Comparison of ENCODE assay signal across 1 cellular context in the genomic region with DNA sequence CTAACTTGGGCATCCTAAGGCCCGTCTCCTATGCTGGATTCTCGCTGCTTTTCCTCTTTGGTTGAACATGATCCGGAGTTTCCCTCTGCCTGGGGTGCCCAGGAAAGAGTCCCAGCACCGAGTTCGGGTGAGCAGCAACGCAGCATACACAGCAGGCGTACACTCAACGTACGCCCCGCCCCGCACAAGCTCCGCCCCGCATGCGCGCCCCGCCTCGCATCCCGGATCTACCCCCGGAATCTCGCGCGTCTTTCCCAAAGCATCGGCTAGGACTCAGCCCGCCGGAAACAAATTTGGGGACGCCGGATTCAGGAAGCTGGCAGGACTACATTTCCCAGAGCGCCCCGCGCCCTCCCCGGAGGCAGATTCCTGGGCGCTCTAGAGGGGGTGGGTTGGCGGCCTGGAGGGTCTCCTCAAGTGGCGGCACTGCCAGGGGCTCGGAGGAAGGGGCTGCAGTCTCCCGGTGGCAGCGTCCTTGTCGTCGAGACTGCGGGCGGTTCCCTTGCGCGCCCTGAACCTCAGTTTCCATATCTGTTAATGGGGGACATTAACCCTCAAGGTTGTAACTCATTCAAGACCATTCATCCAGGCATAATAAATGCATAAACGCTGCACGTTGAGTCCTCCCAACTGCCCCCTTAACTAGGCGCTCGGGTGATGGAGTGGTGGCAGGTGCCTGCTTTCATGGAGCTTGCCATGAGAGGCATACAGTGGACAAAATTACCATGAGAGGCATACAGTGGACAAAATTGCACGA.
TF ChIP-seq lines count a peak whose summit lies in the region.

No MANE protein-coding gene starts in this region.

TF ChIP-seq in HepG2, 621 proteins besides CTCF, POLR2A, EP300 and RAD21 (continued from another document and continues in another):
- TF ChIP-seq, protein P1, sequence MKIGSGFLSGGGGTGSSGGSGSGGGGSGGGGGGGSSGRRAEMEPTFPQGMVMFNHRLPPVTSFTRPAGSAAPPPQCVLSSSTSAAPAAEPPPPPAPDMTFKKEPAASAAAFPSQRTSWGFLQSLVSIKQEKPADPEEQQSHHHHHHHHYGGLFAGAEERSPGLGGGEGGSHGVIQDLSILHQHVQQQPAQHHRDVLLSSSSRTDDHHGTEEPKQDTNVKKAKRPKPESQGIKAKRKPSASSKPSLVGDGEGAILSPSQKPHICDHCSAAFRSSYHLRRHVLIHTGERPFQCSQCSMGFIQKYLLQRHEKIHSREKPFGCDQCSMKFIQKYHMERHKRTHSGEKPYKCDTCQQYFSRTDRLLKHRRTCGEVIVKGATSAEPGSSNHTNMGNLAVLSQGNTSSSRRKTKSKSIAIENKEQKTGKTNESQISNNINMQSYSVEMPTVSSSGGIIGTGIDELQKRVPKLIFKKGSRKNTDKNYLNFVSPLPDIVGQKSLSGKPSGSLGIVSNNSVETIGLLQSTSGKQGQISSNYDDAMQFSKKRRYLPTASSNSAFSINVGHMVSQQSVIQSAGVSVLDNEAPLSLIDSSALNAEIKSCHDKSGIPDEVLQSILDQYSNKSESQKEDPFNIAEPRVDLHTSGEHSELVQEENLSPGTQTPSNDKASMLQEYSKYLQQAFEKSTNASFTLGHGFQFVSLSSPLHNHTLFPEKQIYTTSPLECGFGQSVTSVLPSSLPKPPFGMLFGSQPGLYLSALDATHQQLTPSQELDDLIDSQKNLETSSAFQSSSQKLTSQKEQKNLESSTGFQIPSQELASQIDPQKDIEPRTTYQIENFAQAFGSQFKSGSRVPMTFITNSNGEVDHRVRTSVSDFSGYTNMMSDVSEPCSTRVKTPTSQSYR (CRISPR knock-in tag; IDR thresholded peaks at IDR 0.05; ENCODE audit: borderline replicate concordance): no peak; the same call in 1 of the 2 replicates
- TF ChIP-seq, protein P2, sequence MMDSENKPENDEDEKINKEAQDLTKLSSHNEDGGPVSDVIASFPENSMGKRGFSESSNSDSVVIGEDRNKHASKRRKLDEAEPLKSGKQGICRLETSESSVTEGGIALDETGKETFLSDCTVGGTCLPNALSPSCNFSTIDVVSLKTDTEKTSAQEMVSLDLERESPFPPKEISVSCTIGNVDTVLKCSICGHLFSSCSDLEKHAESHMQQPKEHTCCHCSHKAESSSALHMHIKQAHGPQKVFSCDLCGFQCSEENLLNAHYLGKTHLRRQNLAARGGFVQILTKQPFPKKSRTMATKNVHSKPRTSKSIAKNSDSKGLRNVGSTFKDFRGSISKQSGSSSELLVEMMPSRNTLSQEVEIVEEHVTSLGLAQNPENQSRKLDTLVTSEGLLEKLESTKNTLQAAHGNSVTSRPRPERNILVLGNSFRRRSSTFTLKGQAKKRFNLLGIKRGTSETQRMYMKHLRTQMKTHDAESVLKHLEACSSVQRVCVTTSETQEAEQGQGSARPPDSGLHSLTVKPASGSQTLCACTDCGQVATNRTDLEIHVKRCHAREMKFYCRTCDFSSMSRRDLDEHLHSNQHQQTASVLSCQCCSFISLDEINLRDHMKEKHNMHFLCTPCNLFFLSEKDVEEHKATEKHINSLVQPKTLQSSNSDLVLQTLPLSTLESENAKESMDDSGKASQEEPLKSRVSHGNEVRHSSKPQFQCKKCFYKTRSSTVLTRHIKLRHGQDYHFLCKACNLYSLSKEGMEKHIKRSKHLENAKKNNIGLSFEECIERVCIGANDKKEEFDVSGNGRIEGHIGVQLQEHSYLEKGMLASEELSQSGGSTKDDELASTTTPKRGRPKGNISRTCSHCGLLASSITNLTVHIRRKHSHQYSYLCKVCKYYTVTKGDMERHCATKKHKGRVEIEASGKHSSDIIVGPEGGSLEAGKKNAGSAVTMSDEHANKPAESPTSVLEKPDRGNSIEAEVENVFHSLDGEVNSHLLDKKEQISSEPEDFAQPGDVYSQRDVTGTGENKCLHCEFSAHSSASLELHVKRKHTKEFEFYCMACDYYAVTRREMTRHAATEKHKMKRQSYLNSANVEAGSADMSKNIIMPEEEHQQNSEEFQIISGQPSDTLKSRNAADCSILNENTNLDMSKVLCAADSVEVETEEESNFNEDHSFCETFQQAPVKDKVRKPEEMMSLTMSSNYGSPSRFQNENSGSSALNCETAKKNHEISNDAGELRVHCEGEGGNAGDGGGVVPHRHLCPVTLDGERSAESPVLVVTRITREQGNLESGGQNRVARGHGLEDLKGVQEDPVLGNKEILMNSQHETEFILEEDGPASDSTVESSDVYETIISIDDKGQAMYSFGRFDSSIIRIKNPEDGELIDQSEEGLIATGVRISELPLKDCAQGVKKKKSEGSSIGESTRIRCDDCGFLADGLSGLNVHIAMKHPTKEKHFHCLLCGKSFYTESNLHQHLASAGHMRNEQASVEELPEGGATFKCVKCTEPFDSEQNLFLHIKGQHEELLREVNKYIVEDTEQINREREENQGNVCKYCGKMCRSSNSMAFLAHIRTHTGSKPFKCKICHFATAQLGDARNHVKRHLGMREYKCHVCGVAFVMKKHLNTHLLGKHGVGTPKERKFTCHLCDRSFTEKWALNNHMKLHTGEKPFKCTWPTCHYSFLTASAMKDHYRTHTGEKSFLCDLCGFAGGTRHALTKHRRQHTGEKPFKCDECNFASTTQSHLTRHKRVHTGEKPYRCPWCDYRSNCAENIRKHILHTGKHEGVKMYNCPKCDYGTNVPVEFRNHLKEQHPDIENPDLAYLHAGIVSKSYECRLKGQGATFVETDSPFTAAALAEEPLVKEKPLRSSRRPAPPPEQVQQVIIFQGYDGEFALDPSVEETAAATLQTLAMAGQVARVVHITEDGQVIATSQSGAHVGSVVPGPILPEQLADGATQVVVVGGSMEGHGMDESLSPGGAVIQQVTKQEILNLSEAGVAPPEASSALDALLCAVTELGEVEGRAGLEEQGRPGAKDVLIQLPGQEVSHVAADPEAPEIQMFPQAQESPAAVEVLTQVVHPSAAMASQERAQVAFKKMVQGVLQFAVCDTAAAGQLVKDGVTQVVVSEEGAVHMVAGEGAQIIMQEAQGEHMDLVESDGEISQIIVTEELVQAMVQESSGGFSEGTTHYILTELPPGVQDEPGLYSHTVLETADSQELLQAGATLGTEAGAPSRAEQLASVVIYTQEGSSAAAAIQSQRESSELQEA (CRISPR knock-in tag; IDR thresholded peaks at IDR 0.05; ENCODE audit: not compliant biosample characterization): peak; percentile 2
- TF ChIP-seq, protein P3, sequence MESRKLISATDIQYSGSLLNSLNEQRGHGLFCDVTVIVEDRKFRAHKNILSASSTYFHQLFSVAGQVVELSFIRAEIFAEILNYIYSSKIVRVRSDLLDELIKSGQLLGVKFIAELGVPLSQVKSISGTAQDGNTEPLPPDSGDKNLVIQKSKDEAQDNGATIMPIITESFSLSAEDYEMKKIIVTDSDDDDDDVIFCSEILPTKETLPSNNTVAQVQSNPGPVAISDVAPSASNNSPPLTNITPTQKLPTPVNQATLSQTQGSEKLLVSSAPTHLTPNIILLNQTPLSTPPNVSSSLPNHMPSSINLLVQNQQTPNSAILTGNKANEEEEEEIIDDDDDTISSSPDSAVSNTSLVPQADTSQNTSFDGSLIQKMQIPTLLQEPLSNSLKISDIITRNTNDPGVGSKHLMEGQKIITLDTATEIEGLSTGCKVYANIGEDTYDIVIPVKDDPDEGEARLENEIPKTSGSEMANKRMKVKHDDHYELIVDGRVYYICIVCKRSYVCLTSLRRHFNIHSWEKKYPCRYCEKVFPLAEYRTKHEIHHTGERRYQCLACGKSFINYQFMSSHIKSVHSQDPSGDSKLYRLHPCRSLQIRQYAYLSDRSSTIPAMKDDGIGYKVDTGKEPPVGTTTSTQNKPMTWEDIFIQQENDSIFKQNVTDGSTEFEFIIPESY (CRISPR knock-in tag; IDR thresholded peaks at IDR 0.05): no peak
- TF ChIP-seq CHD2 (IDR thresholded peaks at IDR 0.05; ENCODE audit: low read depth, low read length): peak; percentile 95
- no peak for TF ChIP-seq NAIF1 (CRISPR knock-in tag; IDR thresholded peaks at IDR 0.05; ENCODE audit: borderline replicate concordance)
- TF ChIP-seq SNRNP70 (IDR thresholded peaks at IDR 0.05; ENCODE audit: low read depth, low read length): no peak
- TF ChIP-seq ZNF143 (CRISPR knock-in tag; IDR thresholded peaks at IDR 0.05): peak; percentile 96
- 0 out of 2 replicates have a peak, but pooled peaks have one; percentile 10 for TF ChIP-seq CEBPG (CRISPR knock-in tag; IDR thresholded peaks at IDR 0.05)
- TF ChIP-seq DNMT1 (CRISPR knock-in tag; IDR thresholded peaks at IDR 0.05): no peak
- no peak for TF ChIP-seq ATF7 (IDR thresholded peaks at IDR 0.05)
- no peak for TF ChIP-seq ATF7 (CRISPR knock-in tag; IDR thresholded peaks at IDR 0.05)
- no peak for TF ChIP-seq AGO2 (optimal IDR thresholded peaks at IDR 0.05; ENCODE audit: low read depth, low read length)
- TF ChIP-seq KDM6A (CRISPR knock-in tag; IDR thresholded peaks at IDR 0.05; ENCODE audit: low read depth): no peak
- no peak for TF ChIP-seq NFE2L1 (CRISPR knock-in tag; IDR thresholded peaks at IDR 0.05; ENCODE audit: borderline replicate concordance)
- peak; percentile 16; the same call in 1 of the 2 replicates for TF ChIP-seq ZNF12 (CRISPR knock-in tag; IDR thresholded peaks at IDR 0.05)
- TF ChIP-seq GATAD1 (CRISPR knock-in tag; IDR thresholded peaks at IDR 0.05): peak; percentile 75
- no peak for TF ChIP-seq PAX8 (CRISPR knock-in tag; IDR thresholded peaks at IDR 0.05; ENCODE audit: borderline replicate concordance)
- no peak for TF ChIP-seq ZNF670 (CRISPR knock-in tag; IDR thresholded peaks at IDR 0.05; ENCODE audit: borderline replicate concordance)
- TF ChIP-seq PHF8 (CRISPR knock-in tag; IDR thresholded peaks at IDR 0.05): peak; percentile 72
- TF ChIP-seq ZBTB38 (CRISPR knock-in tag; IDR thresholded peaks at IDR 0.05): peak; percentile 54; the same call in 1 of the 2 replicates
- TF ChIP-seq, protein P4, sequence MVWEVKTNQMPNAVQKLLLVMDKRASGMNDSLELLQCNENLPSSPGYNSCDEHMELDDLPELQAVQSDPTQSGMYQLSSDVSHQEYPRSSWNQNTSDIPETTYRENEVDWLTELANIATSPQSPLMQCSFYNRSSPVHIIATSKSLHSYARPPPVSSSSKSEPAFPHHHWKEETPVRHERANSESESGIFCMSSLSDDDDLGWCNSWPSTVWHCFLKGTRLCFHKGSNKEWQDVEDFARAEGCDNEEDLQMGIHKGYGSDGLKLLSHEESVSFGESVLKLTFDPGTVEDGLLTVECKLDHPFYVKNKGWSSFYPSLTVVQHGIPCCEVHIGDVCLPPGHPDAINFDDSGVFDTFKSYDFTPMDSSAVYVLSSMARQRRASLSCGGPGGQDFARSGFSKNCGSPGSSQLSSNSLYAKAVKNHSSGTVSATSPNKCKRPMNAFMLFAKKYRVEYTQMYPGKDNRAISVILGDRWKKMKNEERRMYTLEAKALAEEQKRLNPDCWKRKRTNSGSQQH (CRISPR knock-in tag; IDR thresholded peaks at IDR 0.05; ENCODE audit: low read depth): peak; percentile 55; the same call in 1 of the 2 replicates
- TF ChIP-seq TEAD2 (CRISPR knock-in tag; IDR thresholded peaks at IDR 0.05): no peak
- TF ChIP-seq SMARCC2 (IDR thresholded peaks at IDR 0.05): no peak
- TF ChIP-seq ZFP36L1 (CRISPR knock-in tag; IDR thresholded peaks at IDR 0.05): no peak
- no peak for TF ChIP-seq MYNN (CRISPR knock-in tag; IDR thresholded peaks at IDR 0.05; ENCODE audit: low read depth)
- TF ChIP-seq, protein P5, sequence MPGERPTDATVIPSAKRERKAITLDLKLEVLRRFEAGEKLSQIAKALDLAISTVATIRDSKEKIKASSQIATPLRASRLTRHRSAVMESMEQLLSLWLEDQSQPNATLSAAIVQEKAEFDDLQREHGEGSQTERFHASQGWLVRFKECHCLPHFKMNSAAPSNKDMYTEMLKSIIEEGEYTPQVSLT (CRISPR knock-in tag; IDR thresholded peaks at IDR 0.05; ENCODE audit: borderline replicate concordance, low read depth): no peak
- TF ChIP-seq DMAP1 (CRISPR knock-in tag; IDR thresholded peaks at IDR 0.05): 0 out of 2 replicates have a peak, but pooled peaks have one; percentile 15
- TF ChIP-seq ZNF780A (CRISPR knock-in tag; IDR thresholded peaks at IDR 0.05): no peak
- TF ChIP-seq ZNF180 (CRISPR knock-in tag; IDR thresholded peaks at IDR 0.05; ENCODE audit: borderline replicate concordance, low read depth): no peak
- TF ChIP-seq SALL1 (CRISPR knock-in tag; IDR thresholded peaks at IDR 0.05): peak; percentile 78
- peak; percentile 87; the same call in 1 of the 3 replicates for TF ChIP-seq MXI1 (IDR thresholded peaks at IDR 0.05; ENCODE audit: borderline replicate concordance, low read depth, low read length)
- peak; percentile 59; the same call in 1 of the 2 replicates for TF ChIP-seq AKAP8 (CRISPR knock-in tag; IDR thresholded peaks at IDR 0.05)
- peak; percentile 98 for TF ChIP-seq ZMYM3 (CRISPR knock-in tag; IDR thresholded peaks at IDR 0.05)
- TF ChIP-seq ZNF788 (CRISPR knock-in tag; IDR thresholded peaks at IDR 0.05; ENCODE audit: borderline replicate concordance): peak; percentile 84; the same call in 1 of the 2 replicates
- TF ChIP-seq MAFG (CRISPR knock-in tag; IDR thresholded peaks at IDR 0.05): no peak
- TF ChIP-seq FOXJ3 (CRISPR knock-in tag; IDR thresholded peaks at IDR 0.05; ENCODE audit: borderline replicate concordance): peak; percentile 40; the same call in 1 of the 2 replicates
- TF ChIP-seq ZNF44 (CRISPR knock-in tag; IDR thresholded peaks at IDR 0.05): no peak
- TF ChIP-seq, protein P6, sequence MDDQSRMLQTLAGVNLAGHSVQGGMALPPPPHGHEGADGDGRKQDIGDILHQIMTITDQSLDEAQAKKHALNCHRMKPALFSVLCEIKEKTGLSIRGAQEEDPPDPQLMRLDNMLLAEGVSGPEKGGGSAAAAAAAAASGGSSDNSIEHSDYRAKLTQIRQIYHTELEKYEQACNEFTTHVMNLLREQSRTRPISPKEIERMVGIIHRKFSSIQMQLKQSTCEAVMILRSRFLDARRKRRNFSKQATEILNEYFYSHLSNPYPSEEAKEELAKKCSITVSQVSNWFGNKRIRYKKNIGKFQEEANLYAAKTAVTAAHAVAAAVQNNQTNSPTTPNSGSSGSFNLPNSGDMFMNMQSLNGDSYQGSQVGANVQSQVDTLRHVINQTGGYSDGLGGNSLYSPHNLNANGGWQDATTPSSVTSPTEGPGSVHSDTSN (CRISPR knock-in tag; IDR thresholded peaks at IDR 0.05; ENCODE audit: borderline replicate concordance): no peak
- TF ChIP-seq, protein P7, sequence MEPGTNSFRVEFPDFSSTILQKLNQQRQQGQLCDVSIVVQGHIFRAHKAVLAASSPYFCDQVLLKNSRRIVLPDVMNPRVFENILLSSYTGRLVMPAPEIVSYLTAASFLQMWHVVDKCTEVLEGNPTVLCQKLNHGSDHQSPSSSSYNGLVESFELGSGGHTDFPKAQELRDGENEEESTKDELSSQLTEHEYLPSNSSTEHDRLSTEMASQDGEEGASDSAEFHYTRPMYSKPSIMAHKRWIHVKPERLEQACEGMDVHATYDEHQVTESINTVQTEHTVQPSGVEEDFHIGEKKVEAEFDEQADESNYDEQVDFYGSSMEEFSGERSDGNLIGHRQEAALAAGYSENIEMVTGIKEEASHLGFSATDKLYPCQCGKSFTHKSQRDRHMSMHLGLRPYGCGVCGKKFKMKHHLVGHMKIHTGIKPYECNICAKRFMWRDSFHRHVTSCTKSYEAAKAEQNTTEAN (CRISPR knock-in tag; conservative IDR thresholded peaks at IDR 0.05): peak; percentile 53; the same call in 1 of the 2 replicates
- no peak for TF ChIP-seq PAF1 (CRISPR knock-in tag; IDR thresholded peaks at IDR 0.05)
- no peak for TF ChIP-seq ZNF160 (CRISPR knock-in tag; IDR thresholded peaks at IDR 0.05)
- TF ChIP-seq ZBTB8A (CRISPR knock-in tag; IDR thresholded peaks at IDR 0.05; ENCODE audit: borderline replicate concordance, low read depth): no peak
- no peak for TF ChIP-seq REPIN1 (CRISPR knock-in tag; IDR thresholded peaks at IDR 0.05; ENCODE audit: borderline replicate concordance, low read depth)
- TF ChIP-seq ZNF75D (CRISPR knock-in tag; IDR thresholded peaks at IDR 0.05; ENCODE audit: borderline replicate concordance): no peak
- TF ChIP-seq RNF2 (conservative IDR thresholded peaks at IDR 0.05; ENCODE audit: low read depth): no peak
- peak; percentile 70 for TF ChIP-seq ZFY (CRISPR knock-in tag; IDR thresholded peaks at IDR 0.05)
- TF ChIP-seq HNRNPUL1 (IDR thresholded peaks at IDR 0.05; ENCODE audit: low read depth, low read length): no peak
- peak; percentile 80 for TF ChIP-seq IRF2 (CRISPR knock-in tag; IDR thresholded peaks at IDR 0.05)
